In genomic region chr10:71603190-71603589, GRCh38 we compare ENCODE assay signal across 12 cellular contexts.
"Had no signal": no experiment of that assay in that cellular context is flagged by ENCODE, and none has a peak within 500 bp of the region (broad histone marks: within the 10 kb centered on the region; RNA-seq: fewer than 3 reads in every experiment).

No MANE protein-coding gene starts in this region.

- H3K4me3 ChIP-seq: cardiac muscle cell, right atrium auricular region, smooth muscle cell, tibial nerve had no signal

- H3K9me3 ChIP-seq: right atrium auricular region, tibial nerve had no signal

- H3K27me3 Mint-ChIP-seq: activated CD4-positive, alpha-beta memory T cell treated with anti-CD3 and anti-CD28 coated beads, Interleukin-2, amount 10 ng/mL, durations not matched to agents 7 days and 5 days had no signal

- H3K4me2 ChIP-seq: smooth muscle cell had no signal

- H3K36me3 Mint-ChIP-seq: memory B cell; stimulated activated effector memory CD8-positive, alpha-beta T cell treated with anti-CD3 and anti-CD28 coated beads, Interleukin-12 subunit alpha, Interleukin-12 subunit beta, amount 100 ng/mL, for 72 hours had no signal

- DNase-seq: activated CD4-positive, alpha-beta memory T cell treated with anti-CD3 and anti-CD28 coated beads, Interleukin-2, amount 10 ng/mL, durations not matched to agents 7 days and 5 days; activated T-cell treated with anti-CD3 and anti-CD28 coated beads, Interleukin-2, amount 50 U/mL, for 48 hours; foreskin keratinocyte; SW 1271 had no signal

- H3K36me3 ChIP-seq: cardiac muscle cell, right atrium auricular region, tibial nerve had no signal

- H3K27me3 ChIP-seq: cardiac muscle cell, right atrium auricular region, tibial nerve had no signal

- H3K9me3 Mint-ChIP-seq: activated CD4-positive, alpha-beta memory T cell treated with anti-CD3 and anti-CD28 coated beads, Interleukin-2, amount 10 ng/mL, durations not matched to agents 7 days and 5 days; memory B cell; nephron; stimulated activated effector memory CD8-positive, alpha-beta T cell treated with anti-CD3 and anti-CD28 coated beads, Interleukin-12 subunit alpha, Interleukin-12 subunit beta, amount 100 ng/mL, for 72 hours had no signal

- ATAC-seq: foreskin keratinocyte; left lobe of liver; stimulated activated effector memory CD8-positive, alpha-beta T cell treated with anti-CD3 and anti-CD28 coated beads, Interleukin-12 subunit alpha, Interleukin-12 subunit beta, amount 100 ng/mL, for 72 hours had no signal

- H3K27ac Mint-ChIP-seq: activated CD4-positive, alpha-beta memory T cell treated with anti-CD3 and anti-CD28 coated beads, Interleukin-2, amount 10 ng/mL, durations not matched to agents 7 days and 5 days; memory B cell; stimulated activated effector memory CD8-positive, alpha-beta T cell treated with anti-CD3 and anti-CD28 coated beads, Interleukin-12 subunit alpha, Interleukin-12 subunit beta, amount 100 ng/mL, for 72 hours had no signal

- H3K27ac ChIP-seq: cardiac muscle cell, foreskin keratinocyte, right atrium auricular region, tibial nerve had no signal

- H3K4me3 Mint-ChIP-seq: activated CD4-positive, alpha-beta memory T cell treated with anti-CD3 and anti-CD28 coated beads, Interleukin-2, amount 10 ng/mL, durations not matched to agents 7 days and 5 days; memory B cell; nephron; stimulated activated effector memory CD8-positive, alpha-beta T cell treated with anti-CD3 and anti-CD28 coated beads, Interleukin-12 subunit alpha, Interleukin-12 subunit beta, amount 100 ng/mL, for 72 hours had no signal
